9 cellular contexts compared by ENCODE assay signal in genomic region chr4:138897818-138898226, GRCh38.
DNase-seq lines count a peak whose midpoint lies in the region; ATAC-seq and TF ChIP-seq lines count a peak whose summit lies in the region.
"Had no signal": no experiment of that assay in that cellular context is flagged by ENCODE, and none has a peak within 500 bp of the region (broad histone marks: within the 10 kb centered on the region; RNA-seq: fewer than 3 reads in every experiment).

No MANE protein-coding gene starts in this region.

- peak; percentile 73 for ATAC-seq in RWPE2 (ENCODE audit: low read depth)
- ATAC-seq in GM19328 (IDR thresholded peaks at IDR 0.05; ENCODE audit: unreplicated experiment) = no peak

- TF ChIP-seq CTCF in AG09309 (IDR thresholded peaks at IDR 0.05; ENCODE audit: control insufficient read depth, insufficient read depth, low read depth, low read length, missing control alignments) = no peak
- no peak for TF ChIP-seq CTCF in RWPE2 (IDR thresholded peaks at IDR 0.05; ENCODE audit: poor library complexity, severe bottlenecking)
- no peak for TF ChIP-seq CTCF in right atrium auricular region (IDR thresholded peaks at IDR 0.05)

- H3K4me3 ChIP-seq in AG09309 (ENCODE audit: control insufficient read depth, low read depth, low read length) (no peak overlapping the region), RWPE2 (ENCODE audit: severe bottlenecking) (no peak overlapping the region), right atrium auricular region (no peak overlapping the region), MG63 (no peak overlapping the region)
- H3K4me3 ChIP-seq: stomach had no signal

- H3K36me3 ChIP-seq in RWPE2 (ENCODE audit: low read depth) = no peaks in the 10 kb centered on the region
- no peaks in the 10 kb centered on the region for H3K36me3 ChIP-seq in right atrium auricular region
- no peaks in the 10 kb centered on the region for H3K36me3 ChIP-seq in MG63
- H3K36me3 ChIP-seq: stomach had no signal

- DNase-seq in AG09309 (ENCODE audit: low read depth) (peak; percentile 82), HCEC 1CT (peak; percentile 37), RWPE2 (ENCODE audit: low spot score) (no peak), right atrium auricular region (ENCODE audit: low spot score) (no peak), MG63 (no peak), OCI-M2 (lab: John Stamatoyannopoulos, UW; ENCODE audit: unreplicated experiment) (no peak), iPS-NIHi11 (ENCODE audit: low spot score) (no peak)
- DNase-seq: stomach had no signal

- H3K27ac ChIP-seq in RWPE2 (ENCODE audit: poor library complexity, severe bottlenecking) = no peak overlapping the region
- peak overlapping the region; percentile 6 to 78 for H3K27ac ChIP-seq in right atrium auricular region

- H3K9me3 ChIP-seq in RWPE2 (ENCODE audit: severe bottlenecking) (no peaks in the 10 kb centered on the region), right atrium auricular region (no peaks in the 10 kb centered on the region), MG63 (no peaks in the 10 kb centered on the region)
- H3K9me3 ChIP-seq: stomach had no signal

- H3K27me3 ChIP-seq in RWPE2 (ENCODE audit: insufficient read depth, poor library complexity, severe bottlenecking) = no peaks in the 10 kb centered on the region
- H3K27me3 ChIP-seq in right atrium auricular region = no peaks in the 10 kb centered on the region
- H3K27me3 ChIP-seq in MG63 = no peaks in the 10 kb centered on the region
- H3K27me3 ChIP-seq: stomach had no signal

- H3K4me1 ChIP-seq in RWPE2 (ENCODE audit: insufficient read depth, poor library complexity, severe bottlenecking) (peaks cover 5% of the 10 kb centered on the region), right atrium auricular region (peaks cover 0 to 13% of the 10 kb centered on the region in 2 donors)

Comparison
In these comparisons a context has a peak if more than half of its experiments do, and no peak if none do; other contexts are left out.
1. DNase-seq: peak in AG09309 (single experiment) and HCEC 1CT (single experiment); none in RWPE2 (single experiment), right atrium auricular region (single experiment), MG63 (single experiment), OCI-M2 (single experiment) and iPS-NIHi11 (single experiment).